ENCODE assay signal across 7 cellular contexts in the genomic region with DNA sequence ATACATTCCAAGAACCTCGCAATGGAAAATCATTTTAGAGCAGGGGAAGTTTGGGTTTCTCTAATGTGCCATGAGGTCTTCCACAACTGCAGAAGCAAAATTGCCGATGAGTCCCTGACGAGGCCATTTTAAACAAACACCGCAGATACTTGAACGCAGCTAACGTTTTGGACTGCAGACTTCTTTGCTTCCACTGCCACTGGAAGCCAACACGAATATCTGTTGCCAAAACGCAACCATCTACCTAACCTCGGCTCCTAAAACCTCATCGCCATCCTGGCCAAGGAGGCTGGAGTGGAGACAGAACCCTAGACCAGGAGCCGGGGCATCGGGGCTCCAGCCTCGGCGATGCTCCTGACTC. TPM values are rescaled to one million over a fixed set of nuclear protein-coding genes. Genes with fewer than 3 reads are reported as not detected.
DNase-seq lines count a peak whose midpoint lies in the region; TF ChIP-seq lines count a peak whose summit lies in the region.

No MANE protein-coding gene starts in this region.

- H3K36me3 Mint-ChIP-seq in activated T-cell treated with anti-CD3 and anti-CD28 coated beads, Interleukin-2, amount 50 U/mL, for 24 hours (ENCODE audit: low read depth) = peaks cover 38% of the 10 kb centered on the region
- H3K36me3 Mint-ChIP-seq in glutamatergic neuron (ENCODE audit: unreplicated experiment) = no peaks in the 10 kb centered on the region

- peak overlapping the region; percentile 97 for H3K27ac Mint-ChIP-seq in activated T-cell treated with anti-CD3 and anti-CD28 coated beads, Interleukin-2, amount 50 U/mL, for 24 hours
- peak overlapping the region; percentile 55 for H3K27ac Mint-ChIP-seq in glutamatergic neuron (ENCODE audit: unreplicated experiment)

- peaks cover 9% of the 10 kb centered on the region for H3K27me3 ChIP-seq in HUES64 (ENCODE audit: insufficient read depth, low read length)

- no peak overlapping the region for H3K27ac ChIP-seq in HUES64 (ENCODE audit: low read depth, low read length)

- no peaks in the 10 kb centered on the region for H3K4me1 ChIP-seq in HUES64 (ENCODE audit: insufficient read depth, low read length)

- peak overlapping the region; percentile 79 for H3K9ac ChIP-seq in HUES64 (ENCODE audit: low read depth, low read length)

- H3K4me3 ChIP-seq in HUES64 (ENCODE audit: low read length) (peak overlapping the region; percentile 93), retinal pigment epithelial cell (ENCODE audit: low read length) (peak overlapping the region; percentile 83)

- no peak for DNase-seq in activated T-cell treated with anti-CD3 and anti-CD28 coated beads, Interleukin-2, amount 50 U/mL, for 24 hours
- DNase-seq in glutamatergic neuron (no peak), retinal pigment epithelial cell (ENCODE audit: low read depth) (no peak), SHP77 treated with DMSO at 0.1 percent for 48 hours (lab: John Stamatoyannopoulos, UW) (no peak)
- no peak for DNase-seq in effector CD4-positive, alpha-beta T cell

- TF ChIP-seq CTCF in GM12872 (IDR thresholded peaks at IDR 0.05; ENCODE audit: insufficient read depth, low read depth, low read length) (0 out of 3 replicates have a peak, but pooled peaks have one; percentile 13), glutamatergic neuron (IDR thresholded peaks at IDR 0.05; ENCODE audit: partially characterized antibody, unreplicated experiment) (no peak), retinal pigment epithelial cell (conservative IDR thresholded peaks at IDR 0.05; ENCODE audit: low read depth, low read length) (no peak)

- H3K36me3 ChIP-seq in HUES64 (ENCODE audit: insufficient read depth, low read length) = no peaks in the 10 kb centered on the region

- peak overlapping the region; percentile 94 for H3K4me3 Mint-ChIP-seq in activated T-cell treated with anti-CD3 and anti-CD28 coated beads, Interleukin-2, amount 50 U/mL, for 24 hours
- H3K4me3 Mint-ChIP-seq in glutamatergic neuron (ENCODE audit: unreplicated experiment) = peak overlapping the region; percentile 95

- no peaks in the 10 kb centered on the region for H3K27me3 Mint-ChIP-seq in activated T-cell treated with anti-CD3 and anti-CD28 coated beads, Interleukin-2, amount 50 U/mL, for 24 hours
- H3K27me3 Mint-ChIP-seq in glutamatergic neuron (ENCODE audit: unreplicated experiment) = no peaks in the 10 kb centered on the region

- 13% methylated on average over 14 of the region's 14 CpGs for WGBS in HUES64

- no peaks in the 10 kb centered on the region for H3K9me3 Mint-ChIP-seq in activated T-cell treated with anti-CD3 and anti-CD28 coated beads, Interleukin-2, amount 50 U/mL, for 24 hours
- H3K9me3 Mint-ChIP-seq in glutamatergic neuron (ENCODE audit: unreplicated experiment) = no peaks in the 10 kb centered on the region

- peaks cover 59% of the 10 kb centered on the region for H3K4me1 Mint-ChIP-seq in activated T-cell treated with anti-CD3 and anti-CD28 coated beads, Interleukin-2, amount 50 U/mL, for 24 hours (ENCODE audit: low read depth)
- peaks cover 6% of the 10 kb centered on the region for H3K4me1 Mint-ChIP-seq in glutamatergic neuron (ENCODE audit: low read depth, unreplicated experiment)

- H3K9me3 ChIP-seq in HUES64 (ENCODE audit: insufficient read depth, low read depth, low read length) = no peaks in the 10 kb centered on the region

RNA-seq across cellular contexts. Expression of a gene that starts 0.5 kb away (rescaled TPM):
- 8.0 TPM for polyA plus RNA-seq in HUES64 (2013, experiment 1 of 2)
- polyA plus RNA-seq in HUES64 (2013, experiment 2 of 2) = 6.4 TPM
- 24.5 TPM for total RNA-seq in glutamatergic neuron (ENCODE audit: unreplicated experiment)

RNA-seq across cellular contexts. Expression of a gene that starts 22.8 kb away (rescaled TPM):
- not detected for polyA plus RNA-seq in HUES64 (2013, experiment 1 of 2)
- polyA plus RNA-seq in HUES64 (2013, experiment 2 of 2) = not detected
- not detected for total RNA-seq in glutamatergic neuron (ENCODE audit: unreplicated experiment)

RNA-seq across cellular contexts. Expression of a gene that starts 40.3 kb away (rescaled TPM):
- polyA plus RNA-seq in HUES64 (2013, experiment 1 of 2) = 38.6 TPM
- 36.1 TPM for polyA plus RNA-seq in HUES64 (2013, experiment 2 of 2)
- total RNA-seq in glutamatergic neuron (ENCODE audit: unreplicated experiment) = 33.3 TPM
